In the genomic region with DNA sequence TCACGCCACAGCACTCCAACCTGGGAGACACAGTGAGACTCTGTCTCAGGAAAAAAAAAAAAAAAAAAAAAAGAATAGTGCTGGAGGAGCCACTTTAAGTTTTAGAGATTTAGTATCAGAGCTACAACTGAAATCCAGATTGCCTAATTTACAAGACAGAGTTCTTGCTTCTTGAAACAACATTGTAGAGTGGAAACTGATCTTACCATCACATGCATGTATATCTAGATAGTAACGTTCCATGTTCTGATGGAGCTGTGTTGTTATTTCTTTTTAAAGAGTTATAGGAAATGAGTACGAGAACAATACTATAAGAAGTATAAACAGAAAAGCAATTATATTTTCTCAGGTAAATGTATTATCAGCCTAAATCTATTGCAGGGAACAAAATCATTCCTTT, we compare ENCODE assay signal across 37 cellular contexts.
"Had no signal": no experiment of that assay in that cellular context is flagged by ENCODE, and none has a peak within 500 bp of the region (broad histone marks: within the 10 kb centered on the region; RNA-seq: fewer than 3 reads in every experiment).

No MANE protein-coding gene starts in this region.

- DNase-seq: activated B cell treated with CpG ODN at 0.5 μM for 24 hours; activated CD4-positive, alpha-beta memory T cell treated with anti-CD3 and anti-CD28 coated beads for 36 hours; activated CD4-positive, alpha-beta T cell treated with anti-CD3 and anti-CD28 coated beads for 4 hours; activated CD4-positive, alpha-beta T cell treated with anti-CD3 and anti-CD28 coated beads, Interleukin-2, amount 10 ng/mL, durations not matched to agents 24 days and 14 days; activated CD4-positive, alpha-beta T cell treated with anti-CD3 and anti-CD28 coated beads, Interleukin-2, amount 50 U/mL, for 1 hour; activated CD4-positive, alpha-beta T cell treated with anti-CD3 and anti-CD28 coated beads, Interleukin-2, amount 50 U/mL, for 4 hours; activated CD4-positive, CD25-positive, alpha-beta regulatory T cell treated with anti-CD3 and anti-CD28 coated beads, Interleukin-2, amount 50 U/mL, for 72 hours; activated CD8-positive, alpha-beta memory T cell treated with anti-CD3 and anti-CD28 coated beads, Interleukin-2, amount 50 U/mL, for 4 hours; activated CD8-positive, alpha-beta T cell treated with anti-CD3 and anti-CD28 coated beads for 36 hours; activated effector memory CD4-positive, alpha-beta T cell treated with anti-CD3 and anti-CD28 coated beads, Interleukin-2, amount 50 U/mL, for 16 hours; activated gamma-delta T cell treated with Interleukin-2 at 50 U/mL for 16 hours; activated naive CD4-positive, alpha-beta T cell; activated naive CD4-positive, alpha-beta T cell treated with anti-CD3 and anti-CD28 coated beads for 36 hours; activated naive CD4-positive, alpha-beta T cell treated with anti-CD3 and anti-CD28 coated beads, Interleukin-2, amount 50 U/mL, for 16 hours; activated naive CD8-positive, alpha-beta T cell treated with anti-CD3 and anti-CD28 coated beads for 36 hours; activated T-cell treated with anti-CD3 and anti-CD28 coated beads for 4 hours; activated T-cell treated with anti-CD3 and anti-CD28 coated beads, Interleukin-2, amount 50 U/mL, for 1 hour; activated T-cell treated with anti-CD3 and anti-CD28 coated beads, Interleukin-2, amount 50 U/mL, for 4 hours; activated T-cell treated with anti-CD3 and anti-CD28 coated beads, Interleukin-2, amount 50 U/mL, for 72 hours; adrenal gland; amniotic stem cell; aorta; body of pancreas; brain microvascular endothelial cell; central memory CD4-positive, alpha-beta T cell; T-helper 1 cell; T-helper 2 cell; T-helper 9 cell had no signal

- FAIRE-seq: astrocyte, TTC549 had no signal

- H3K27ac Mint-ChIP-seq: activated B cell treated with CpG ODN at 0.5 μM for 24 hours; activated CD4-positive, alpha-beta memory T cell treated with anti-CD3 and anti-CD28 coated beads for 36 hours; activated CD4-positive, alpha-beta T cell treated with anti-CD3 and anti-CD28 coated beads, Interleukin-2, amount 10 ng/mL, durations not matched to agents 24 days and 14 days; activated CD8-positive, alpha-beta T cell treated with anti-CD3 and anti-CD28 coated beads for 36 hours; activated naive CD4-positive, alpha-beta T cell treated with anti-CD3 and anti-CD28 coated beads for 36 hours; activated naive CD4-positive, alpha-beta T cell treated with anti-CD3 and anti-CD28 coated beads, Interleukin-2, amount 50 U/mL, for 72 hours; activated naive CD8-positive, alpha-beta T cell treated with anti-CD3 and anti-CD28 coated beads for 36 hours; activated T-cell treated with anti-CD3 and anti-CD28 coated beads, Interleukin-2, amount 50 U/mL, for 72 hours; activated T-helper 1 cell treated with anti-CD3 and anti-CD28 coated beads, Interleukin-12 subunit alpha, Interleukin-12 subunit beta, Interleukin-2, Interleukin-4 antibody, amounts not matched to agents 30 ng/mL and 10 ng/mL and 1 ng/mL, durations not matched to agents 14 hours and 24 hours and 36 hours; activated T-helper 17 cell treated with anti-CD3 and anti-CD28 coated beads, Interleukin-2, amount 50 U/mL, for 72 hours; T-helper 1 cell treated with Interleukin-12 subunit alpha and Interleukin-12 subunit beta and Interleukin-4 antibody, amounts not matched to agents 30 μg/mL and 1 μg/mL, for 36 hours; T-helper 2 cell treated with Interferon-gamma antibody and Interleukin-4, amounts not matched to agents 5 μg/mL and 100 μg/mL, for 36 hours had no signal

- H3K4me1 ChIP-seq: body of pancreas, breast epithelium had no signal

- H3K9me3 ChIP-seq: adrenal gland, body of pancreas, breast epithelium had no signal

- H3K27ac ChIP-seq: adrenal gland, body of pancreas, brain microvascular endothelial cell, breast epithelium, VCaP had no signal

- ATAC-seq: activated CD8-positive, alpha-beta T cell treated with anti-CD3 and anti-CD28 coated beads for 36 hours; activated naive CD4-positive, alpha-beta T cell treated with anti-CD3 and anti-CD28 coated beads, Interleukin-2, amount 50 U/mL, for 72 hours; activated T-cell treated with anti-CD3 and anti-CD28 coated beads, Interleukin-2, amount 50 U/mL, for 4 hours; activated T-cell treated with anti-CD3 and anti-CD28 coated beads, Interleukin-2, amount 50 U/mL, for 72 hours; activated T-helper 17 cell treated with anti-CD3 and anti-CD28 coated beads, Interleukin-2, amount 50 U/mL, for 72 hours; body of pancreas had no signal

- H3K4me3 Mint-ChIP-seq: activated B cell treated with CpG ODN at 0.5 μM for 24 hours; activated CD4-positive, alpha-beta memory T cell treated with anti-CD3 and anti-CD28 coated beads for 36 hours; activated CD4-positive, alpha-beta T cell treated with anti-CD3 and anti-CD28 coated beads, Interleukin-2, amount 10 ng/mL, durations not matched to agents 24 days and 14 days; activated CD8-positive, alpha-beta T cell treated with anti-CD3 and anti-CD28 coated beads for 36 hours; activated naive CD4-positive, alpha-beta T cell treated with anti-CD3 and anti-CD28 coated beads for 36 hours; activated naive CD8-positive, alpha-beta T cell treated with anti-CD3 and anti-CD28 coated beads for 36 hours; activated T-cell treated with anti-CD3 and anti-CD28 coated beads, Interleukin-2, amount 50 U/mL, for 4 hours; activated T-cell treated with anti-CD3 and anti-CD28 coated beads, Interleukin-2, amount 50 U/mL, for 72 hours; activated T-helper 1 cell treated with anti-CD3 and anti-CD28 coated beads, Interleukin-12 subunit alpha, Interleukin-12 subunit beta, Interleukin-2, Interleukin-4 antibody, amounts not matched to agents 30 ng/mL and 10 ng/mL and 1 ng/mL, durations not matched to agents 14 hours and 24 hours and 36 hours; activated T-helper 17 cell treated with anti-CD3 and anti-CD28 coated beads, Interleukin-2, amount 50 U/mL, for 72 hours; T-helper 1 cell treated with Interleukin-12 subunit alpha and Interleukin-12 subunit beta and Interleukin-4 antibody, amounts not matched to agents 30 μg/mL and 1 μg/mL, for 36 hours; T-helper 2 cell treated with Interferon-gamma antibody and Interleukin-4, amounts not matched to agents 5 μg/mL and 100 μg/mL, for 36 hours had no signal

- H3K36me3 ChIP-seq: adrenal gland, brain microvascular endothelial cell, breast epithelium had no signal

- H3K27me3 ChIP-seq: adrenal gland, body of pancreas, brain microvascular endothelial cell, breast epithelium had no signal

- H3K36me3 Mint-ChIP-seq: activated naive CD4-positive, alpha-beta T cell treated with anti-CD3 and anti-CD28 coated beads, Interleukin-2, amount 50 U/mL, for 72 hours had no signal

- H3K9me3 Mint-ChIP-seq: activated B cell treated with CpG ODN at 0.5 μM for 24 hours; activated CD4-positive, alpha-beta memory T cell treated with anti-CD3 and anti-CD28 coated beads for 36 hours; activated CD4-positive, alpha-beta T cell treated with anti-CD3 and anti-CD28 coated beads, Interleukin-2, amount 10 ng/mL, durations not matched to agents 24 days and 14 days; activated CD8-positive, alpha-beta T cell treated with anti-CD3 and anti-CD28 coated beads for 36 hours; activated naive CD4-positive, alpha-beta T cell treated with anti-CD3 and anti-CD28 coated beads for 36 hours; activated naive CD4-positive, alpha-beta T cell treated with anti-CD3 and anti-CD28 coated beads, Interleukin-2, amount 50 U/mL, for 72 hours; activated naive CD8-positive, alpha-beta T cell treated with anti-CD3 and anti-CD28 coated beads for 36 hours; activated T-cell treated with anti-CD3 and anti-CD28 coated beads, Interleukin-2, amount 50 U/mL, for 4 hours; activated T-cell treated with anti-CD3 and anti-CD28 coated beads, Interleukin-2, amount 50 U/mL, for 72 hours; activated T-helper 1 cell treated with anti-CD3 and anti-CD28 coated beads, Interleukin-12 subunit alpha, Interleukin-12 subunit beta, Interleukin-2, Interleukin-4 antibody, amounts not matched to agents 30 ng/mL and 10 ng/mL and 1 ng/mL, durations not matched to agents 14 hours and 24 hours and 36 hours; activated T-helper 17 cell treated with anti-CD3 and anti-CD28 coated beads, Interleukin-2, amount 50 U/mL, for 72 hours; T-helper 1 cell treated with Interleukin-12 subunit alpha and Interleukin-12 subunit beta and Interleukin-4 antibody, amounts not matched to agents 30 μg/mL and 1 μg/mL, for 36 hours; T-helper 2 cell treated with Interferon-gamma antibody and Interleukin-4, amounts not matched to agents 5 μg/mL and 100 μg/mL, for 36 hours had no signal

- H3K27me3 Mint-ChIP-seq: activated B cell treated with CpG ODN at 0.5 μM for 24 hours; activated CD4-positive, alpha-beta memory T cell treated with anti-CD3 and anti-CD28 coated beads for 36 hours; activated CD4-positive, alpha-beta T cell treated with anti-CD3 and anti-CD28 coated beads, Interleukin-2, amount 10 ng/mL, durations not matched to agents 24 days and 14 days; activated CD8-positive, alpha-beta T cell treated with anti-CD3 and anti-CD28 coated beads for 36 hours; activated naive CD8-positive, alpha-beta T cell treated with anti-CD3 and anti-CD28 coated beads for 36 hours; activated T-helper 17 cell treated with anti-CD3 and anti-CD28 coated beads, Interleukin-2, amount 50 U/mL, for 72 hours had no signal

- H3K4me3 ChIP-seq: adrenal gland, body of pancreas, breast epithelium had no signal
